1 cellular context compared by ENCODE assay signal in the genomic region with DNA sequence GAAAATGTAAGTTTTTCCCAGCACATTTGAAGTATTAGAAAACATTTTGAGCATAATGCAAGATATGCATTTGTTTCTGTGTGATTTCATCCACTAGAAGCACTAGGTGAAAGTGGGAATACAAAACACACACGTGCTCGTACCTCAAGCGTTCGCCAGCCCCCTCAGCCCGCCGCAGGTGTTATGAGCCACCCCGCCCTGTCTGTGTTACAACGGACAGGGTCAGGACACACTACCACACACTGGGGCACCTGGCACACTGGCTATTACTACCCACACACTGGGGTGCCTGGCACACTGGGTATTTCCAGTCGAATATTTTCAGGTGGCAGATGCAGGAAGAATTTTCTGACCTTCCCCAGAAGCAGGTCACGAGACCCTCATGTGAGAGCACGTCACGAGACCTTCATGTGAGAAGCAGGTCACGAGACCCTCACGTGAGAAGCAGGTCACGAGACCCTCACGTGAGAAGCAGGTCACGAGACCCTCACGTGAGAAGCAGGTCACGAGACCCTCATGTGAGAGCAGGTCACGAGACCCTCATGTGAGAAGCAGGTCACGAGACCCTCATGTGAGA.
TF ChIP-seq lines count a peak whose summit lies in the region.

No MANE protein-coding gene starts in this region.

TF ChIP-seq in HepG2, 621 proteins besides CTCF, POLR2A, EP300 and RAD21:
- TF ChIP-seq IKZF4 (CRISPR knock-in tag; IDR thresholded peaks at IDR 0.05; ENCODE audit: borderline replicate concordance, low read depth, not compliant biosample characterization) (no peak), BHLHE40 (IDR thresholded peaks at IDR 0.05; ENCODE audit: low read length) (peak; percentile 73), KLF6 (CRISPR knock-in tag; IDR thresholded peaks at IDR 0.05) (no peak)
